8 cellular contexts compared by ENCODE assay signal in the genomic region with DNA sequence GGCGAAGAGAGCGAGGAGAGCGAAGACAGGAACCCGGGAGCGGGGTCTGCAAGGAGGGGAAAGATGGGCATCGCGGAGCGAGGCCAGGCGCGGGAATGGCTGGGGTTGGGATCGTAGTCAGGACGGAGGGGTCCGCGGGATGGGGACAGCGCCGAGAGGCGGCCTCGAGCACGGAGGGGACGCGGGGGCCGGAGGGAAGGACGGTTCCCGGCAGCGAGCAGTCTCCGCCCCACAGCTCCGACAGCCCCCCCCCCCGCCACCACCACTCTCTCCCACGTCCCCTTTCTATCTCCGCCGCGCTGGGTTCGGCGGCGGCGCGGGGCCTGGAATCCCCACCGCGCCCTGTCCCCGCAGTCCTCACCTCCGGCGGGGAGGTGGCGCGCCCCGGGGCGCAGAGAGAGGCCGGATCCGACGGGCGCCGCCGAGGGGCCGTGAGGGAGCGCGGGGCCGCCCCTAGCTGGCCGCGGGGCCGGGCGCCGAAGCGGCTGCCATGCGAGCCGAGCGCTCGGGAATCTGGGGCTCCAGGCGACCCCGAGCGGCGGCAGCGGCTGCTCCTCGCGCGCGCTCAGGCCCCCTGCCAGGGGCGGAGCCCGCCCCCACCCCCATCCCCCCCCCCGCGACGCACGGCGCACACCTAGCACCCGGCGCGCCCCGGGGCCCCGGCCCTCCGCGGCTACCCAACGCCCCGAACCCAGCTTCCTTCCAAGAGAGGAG. TPM values are rescaled to one million over a fixed set of nuclear protein-coding genes. Genes with fewer than 3 reads are reported as not detected.
DNase-seq lines count a peak whose midpoint lies in the region; ATAC-seq and TF ChIP-seq lines count a peak whose summit lies in the region.

Gene DLK2, minus strand, starts transcription at position 515 of the 714 bp plus-strand sequence. CDS start 723 bp downstream, outside the sequence.

- peaks cover 10% of the 10 kb centered on the region for H3K4me1 Mint-ChIP-seq in T-helper 2 cell treated with Interferon-gamma antibody and Interleukin-4, amounts not matched to agents 5 μg/mL and 100 μg/mL, for 36 hours (ENCODE audit: low read depth)

- WGBS in right lobe of liver (ENCODE audit: insufficient coverage, low coverage, low lambda C conversion rate, missing lambda C conversion rate), result 3% methylated on average over 14 of the region's 91 CpGs

- no peak within 1 kb of the TSS; the same call in 1 of the 2 replicates for H3K27ac ChIP-seq in HEK293 (ENCODE audit: extremely low read depth, low read depth, low read length)
- no peak within 1 kb of the TSS for H3K27ac ChIP-seq in right lobe of liver

- H3K27ac Mint-ChIP-seq in T-helper 2 cell treated with Interferon-gamma antibody and Interleukin-4, amounts not matched to agents 5 μg/mL and 100 μg/mL, for 36 hours, result peak within 1 kb of the TSS; percentile 22

- peaks cover 12% of the 10 kb centered on the region for H3K36me3 Mint-ChIP-seq in T-helper 2 cell treated with Interferon-gamma antibody and Interleukin-4, amounts not matched to agents 5 μg/mL and 100 μg/mL, for 36 hours (ENCODE audit: low read depth)

- CTCF ChIA-PET in BJ (lab: Yijun Ruan, JAX), result interaction anchor here (0.6 to 8.0 kb wide), 15 partner anchors 10 to 619 kb away, joined by 3 to 134 read pairs (median 3); partner anchors contain the start of gene LRRC73
- CTCF ChIA-PET in HEK293 (lab: Yijun Ruan, JAX), result interaction anchor here (0.6 to 6.1 kb wide), 8 partner anchors 8 to 55 kb away, joined by 3 to 56 read pairs (median 3); partner anchors contain the start of gene LRRC73

- no peaks in the 10 kb centered on the region for H3K4me1 ChIP-seq in HEK293 (ENCODE audit: control insufficient read depth, insufficient read depth, low read length)
- H3K4me1 ChIP-seq in right lobe of liver, result peaks cover 0 to 13% (median 0%) of the 10 kb centered on the region in 4 donors

- POLR2A ChIA-PET in BJ (lab: Charles Lee) (interaction anchor here (0.5 to 0.7 kb wide), 2 partner anchors 33 to 718 kb away, joined by 7 to 14 read pairs; no protein-coding TSS in a partner anchor), HEK293 (lab: Yijun Ruan, JAX) (interaction anchor here (0.6 to 1.8 kb wide), 7 partner anchors 21 to 379 kb away, joined by 3 to 5 read pairs (median 3); partner anchors contain the start of gene PTK7)

- peak within 1 kb of the TSS; percentile 78 for H3K4me3 Mint-ChIP-seq in T-helper 2 cell treated with Interferon-gamma antibody and Interleukin-4, amounts not matched to agents 5 μg/mL and 100 μg/mL, for 36 hours

- H3K27me3 Mint-ChIP-seq in T-helper 2 cell treated with Interferon-gamma antibody and Interleukin-4, amounts not matched to agents 5 μg/mL and 100 μg/mL, for 36 hours (ENCODE audit: low read depth), result peaks cover 32% of the 10 kb centered on the region

- H3K27me3 ChIP-seq in BJ (ENCODE audit: control insufficient read depth, insufficient read depth, low read length) (0 out of 2 replicates have a peak, but pooled peaks cover 2% of the 10 kb centered on the region), right lobe of liver (peaks cover 0 to 4% of the 10 kb centered on the region in 2 donors)

- H3K9me3 ChIP-seq in HEK293 (ENCODE audit: control insufficient read depth, insufficient read depth, low read depth, low read length), result no peaks in the 10 kb centered on the region
- no peaks in the 10 kb centered on the region for H3K9me3 ChIP-seq in right lobe of liver

- intact Hi-C loops in right lobe of liver (cut with DNase I), result no loop called here

- H3K4me3 ChIP-seq in BJ (ENCODE audit: low read depth, low read length), result peak within 1 kb of the TSS; percentile 62
- H3K4me3 ChIP-seq in HEK293 (ENCODE audit: low read depth, low read length), result peak within 1 kb of the TSS; percentile 65
- H3K4me3 ChIP-seq in choroid plexus epithelial cell (ENCODE audit: low read depth, low read length), result peak within 1 kb of the TSS; percentile 54
- peak within 1 kb of the TSS; percentile 33 to 44 (median 39) for H3K4me3 ChIP-seq in right lobe of liver

- TF ChIP-seq CTCF in BJ (IDR thresholded peaks at IDR 0.05; ENCODE audit: insufficient read depth, low read depth, low read length), result no peak
- TF ChIP-seq CTCF in HEK293 (tag by site-specific recombination; IDR thresholded peaks at IDR 0.05), result no peak
- no peak for TF ChIP-seq CTCF in choroid plexus epithelial cell (conservative IDR thresholded peaks at IDR 0.05; ENCODE audit: low read depth, low read length)
- TF ChIP-seq CTCF in right lobe of liver (IDR thresholded peaks at IDR 0.05), result no peak

- TF ChIP-seq POLR2A in right lobe of liver (IDR thresholded peaks at IDR 0.05), result no peak

- DNase-seq in BJ (ENCODE audit: low read depth) (no peak), choroid plexus epithelial cell (ENCODE audit: low read depth) (no peak), right lobe of liver (no peak), SHP77 treated with DMSO at 0.1 percent for 48 hours (lab: John Stamatoyannopoulos, UW) (no peak)
- DNase-seq in T-helper 2 cell treated with Interferon-gamma antibody and Interleukin-4, amounts not matched to agents 5 μg/mL and 100 μg/mL, for 36 hours (ENCODE audit: low spot score), result no peak
- peak; percentile 40 to 69 (median 48) for DNase-seq in stimulated activated naive CD4-positive, alpha-beta T cell (lab: John Stamatoyannopoulos, UW)

- ATAC-seq in right lobe of liver (peak; percentile 37 to 48 (median 39)), GM19452 (IDR thresholded peaks at IDR 0.05; ENCODE audit: unreplicated experiment) (no peak)

- H3K36me3 ChIP-seq in BJ (ENCODE audit: control insufficient read depth, insufficient read depth, low read length), result peaks cover 16% of the 10 kb centered on the region
- peaks cover 4 to 27% of the 10 kb centered on the region in 2 experiments; a peak in 2 of 3 replicates for H3K36me3 ChIP-seq in HEK293 (ENCODE audit: control insufficient read depth in 2 of 2, insufficient read depth in 1 of 2, low read length in 2 of 2)
- H3K36me3 ChIP-seq in right lobe of liver, result peaks cover 0 to 5% (median 0%) of the 10 kb centered on the region in 4 donors

- H3K9me3 Mint-ChIP-seq in T-helper 2 cell treated with Interferon-gamma antibody and Interleukin-4, amounts not matched to agents 5 μg/mL and 100 μg/mL, for 36 hours, result no peaks in the 10 kb centered on the region

TF ChIP-seq in HEK293, 187 proteins besides CTCF, POLR2A, EP300 and RAD21 (continues in another document):
- TF ChIP-seq, protein P1, sequence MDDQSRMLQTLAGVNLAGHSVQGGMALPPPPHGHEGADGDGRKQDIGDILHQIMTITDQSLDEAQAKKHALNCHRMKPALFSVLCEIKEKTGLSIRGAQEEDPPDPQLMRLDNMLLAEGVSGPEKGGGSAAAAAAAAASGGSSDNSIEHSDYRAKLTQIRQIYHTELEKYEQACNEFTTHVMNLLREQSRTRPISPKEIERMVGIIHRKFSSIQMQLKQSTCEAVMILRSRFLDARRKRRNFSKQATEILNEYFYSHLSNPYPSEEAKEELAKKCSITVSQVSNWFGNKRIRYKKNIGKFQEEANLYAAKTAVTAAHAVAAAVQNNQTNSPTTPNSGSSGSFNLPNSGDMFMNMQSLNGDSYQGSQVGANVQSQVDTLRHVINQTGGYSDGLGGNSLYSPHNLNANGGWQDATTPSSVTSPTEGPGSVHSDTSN (CRISPR knock-in tag; IDR thresholded peaks at IDR 0.05), result peak; percentile 28; the same call in 1 of the 2 replicates
- TF ChIP-seq ZNF596 (tag by site-specific recombination; IDR thresholded peaks at IDR 0.05) (peak; percentile 38), ZNF354C (tag by site-specific recombination; IDR thresholded peaks at IDR 0.05; ENCODE audit: borderline replicate concordance, low read depth) (no peak), ZNF791 (tag by site-specific recombination; IDR thresholded peaks at IDR 0.05) (no peak), ZNF530 (tag by site-specific recombination; IDR thresholded peaks at IDR 0.05; ENCODE audit: low read depth) (no peak), SP7 (tag by site-specific recombination; IDR thresholded peaks at IDR 0.05) (no peak), ZBTB48 (tag by site-specific recombination; IDR thresholded peaks at IDR 0.05) (peak; percentile 49; the same call in 1 of the 2 replicates), ZNF175 (tag by site-specific recombination; IDR thresholded peaks at IDR 0.05) (no peak), ZNF24 (tag by site-specific recombination; IDR thresholded peaks at IDR 0.05) (0 out of 2 replicates have a peak, but pooled peaks have one; percentile 21), SP3 (tag by site-specific recombination; IDR thresholded peaks at IDR 0.05) (no peak), ZNF660 (tag by site-specific recombination; IDR thresholded peaks at IDR 0.05) (0 out of 2 replicates have a peak, but pooled peaks have one; percentile 71), ZNF555 (tag by site-specific recombination; conservative IDR thresholded peaks at IDR 0.05) (no peak), ZNF155 (tag by site-specific recombination; IDR thresholded peaks at IDR 0.05) (no peak)
- TF ChIP-seq, protein P2, sequence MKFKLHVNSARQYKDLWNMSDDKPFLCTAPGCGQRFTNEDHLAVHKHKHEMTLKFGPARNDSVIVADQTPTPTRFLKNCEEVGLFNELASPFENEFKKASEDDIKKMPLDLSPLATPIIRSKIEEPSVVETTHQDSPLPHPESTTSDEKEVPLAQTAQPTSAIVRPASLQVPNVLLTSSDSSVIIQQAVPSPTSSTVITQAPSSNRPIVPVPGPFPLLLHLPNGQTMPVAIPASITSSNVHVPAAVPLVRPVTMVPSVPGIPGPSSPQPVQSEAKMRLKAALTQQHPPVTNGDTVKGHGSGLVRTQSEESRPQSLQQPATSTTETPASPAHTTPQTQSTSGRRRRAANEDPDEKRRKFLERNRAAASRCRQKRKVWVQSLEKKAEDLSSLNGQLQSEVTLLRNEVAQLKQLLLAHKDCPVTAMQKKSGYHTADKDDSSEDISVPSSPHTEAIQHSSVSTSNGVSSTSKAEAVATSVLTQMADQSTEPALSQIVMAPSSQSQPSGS (tag by site-specific recombination; IDR thresholded peaks at IDR 0.05; ENCODE audit: low read depth), result no peak
- TF ChIP-seq, protein P3, sequence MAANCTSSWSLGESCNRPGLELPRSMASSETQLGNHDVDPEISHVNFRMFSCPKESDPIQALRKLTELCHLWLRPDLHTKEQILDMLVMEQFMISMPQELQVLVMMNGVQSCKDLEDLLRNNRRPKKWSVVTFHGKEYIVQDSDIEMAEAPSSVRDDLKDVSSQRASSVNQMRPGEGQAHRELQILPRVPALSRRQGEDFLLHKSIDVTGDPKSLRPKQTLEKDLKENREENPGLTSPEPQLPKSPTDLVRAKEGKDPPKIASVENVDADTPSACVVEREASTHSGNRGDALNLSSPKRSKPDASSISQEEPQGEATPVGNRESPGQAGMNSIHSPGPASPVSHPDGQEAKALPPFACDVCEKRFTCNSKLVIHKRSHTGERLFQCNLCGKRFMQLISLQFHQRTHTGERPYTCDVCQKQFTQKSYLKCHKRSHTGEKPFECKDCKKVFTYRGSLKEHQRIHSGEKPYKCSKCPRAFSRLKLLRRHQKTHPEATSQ (tag by site-specific recombination; IDR thresholded peaks at IDR 0.05), result 0 out of 2 replicates have a peak, but pooled peaks have one; percentile 8

RNA-seq across cellular contexts. Expression of gene DLK2, which starts in this region (rescaled TPM):
- 2.1 and 4.8 TPM in 2 replicates for polyA plus RNA-seq in BJ (2011; rRNA removed)
- polyA minus RNA-seq in BJ (2011; rRNA and poly(A)+ RNA removed), result 1.5 and 1.9 TPM in 2 replicates
- total RNA-seq in right lobe of liver, result under 1 TPM in 1 of 6 experiments, not detected in 5; 0.13 TPM

Comparison
In these comparisons a context has a peak if more than half of its experiments do, and no peak if none do; other contexts are left out.
1. Peak in ATAC-seq and H3K4me3 ChIP-seq in right lobe of liver; RNA of the gene not detected or under 1 TPM.
2. DNase-seq: peak in stimulated activated naive CD4-positive, alpha-beta T cell (6 of 6); none in BJ (single experiment), T-helper 2 cell treated with Interferon-gamma antibody and Interleukin-4, amounts not matched to agents 5 μg/mL and 100 μg/mL, for 36 hours (single experiment), choroid plexus epithelial cell (single experiment), right lobe of liver (0 of 3) and SHP77 treated with DMSO at 0.1 percent for 48 hours (single experiment).
3. Peak in every context shown above with its lines, with median percentiles within 50 percentile points of each other: H3K4me3 ChIP-seq.